In the genomic region with DNA sequence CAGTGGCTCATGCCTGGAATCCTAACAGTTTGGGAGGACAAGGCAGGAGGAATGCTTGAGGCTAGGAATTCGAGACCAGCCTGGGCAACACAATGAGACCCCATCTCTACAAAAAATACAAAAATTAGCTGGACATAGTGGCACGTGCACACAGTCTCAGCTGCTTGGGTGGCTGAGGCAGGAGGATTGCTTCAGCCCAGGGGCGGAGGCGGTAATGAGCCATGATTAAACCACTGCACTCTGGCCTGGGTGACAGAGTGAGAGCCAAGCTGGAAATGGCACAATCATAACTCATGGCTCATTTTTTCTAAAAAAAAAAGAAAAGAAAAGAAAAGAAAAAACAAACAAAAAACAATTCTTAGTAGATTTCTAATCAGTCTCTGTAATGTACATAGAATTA, we compare ENCODE assay signal across 24 cellular contexts.
DNase-seq lines count a peak whose midpoint lies in the region; ATAC-seq, FAIRE-seq and TF ChIP-seq lines count a peak whose summit lies in the region.
"Had no signal": no experiment of that assay in that cellular context is flagged by ENCODE, and none has a peak within 500 bp of the region (broad histone marks: within the 10 kb centered on the region; RNA-seq: fewer than 3 reads in every experiment).

No MANE protein-coding gene starts in this region.

- intact Hi-C loops in HepG2 (cut with micrococcal nuclease; ENCODE audit: unreplicated experiment) = no loop called here

- H3K4me3 ChIP-seq in liver (ENCODE audit: low read depth in 1 of 3, low read length in 3 of 3) (no peak overlapping the region), HepG2 (replicated peaks in 1 of 3; ENCODE audit: insufficient read depth in 1 of 3, low read depth in 2 of 3, low read length in 3 of 3) (no peak overlapping the region)

- TF ChIP-seq EP300 in HepG2 (IDR thresholded peaks at IDR 0.05; ENCODE audit: low read depth in 2 of 2, low read length in 2 of 2) (no peak), HepG2 (CRISPR knock-in tag; IDR thresholded peaks at IDR 0.05; ENCODE audit: borderline replicate concordance) (no peak)

- H3K9ac ChIP-seq in liver (ENCODE audit: low read depth in 1 of 2, low read length in 2 of 2) = no peak overlapping the region
- H3K9ac ChIP-seq in HepG2 (ENCODE audit: insufficient read depth, low read depth, low read length) = no peak overlapping the region

- no peak overlapping the region for H3K4me2 ChIP-seq in HepG2 (ENCODE audit: low read depth, low read length)

- no peak overlapping the region for H3K27ac Mint-ChIP-seq in stimulated activated memory B cell treated with anti-CD40 and anti-IgM and Interleukin-4, amounts not matched to agents 10 μg/mL and 1 μg/mL and 100 μg/mL, for 72 hours
- H3K27ac Mint-ChIP-seq: CD8-positive, alpha-beta T cell had no signal

- CTCF ChIA-PET in HepG2 (lab: Yijun Ruan, JAX; ENCODE audit: low intra/inter-chr PET ratio, low total read pairs) = no interaction called here

- H3K27me3 Mint-ChIP-seq in stimulated activated memory B cell treated with anti-CD40 and anti-IgM and Interleukin-4, amounts not matched to agents 10 μg/mL and 1 μg/mL and 100 μg/mL, for 72 hours = no peaks in the 10 kb centered on the region

- H3K9me3 Mint-ChIP-seq in stimulated activated memory B cell treated with anti-CD40 and anti-IgM and Interleukin-4, amounts not matched to agents 10 μg/mL and 1 μg/mL and 100 μg/mL, for 72 hours = peaks cover 2% of the 10 kb centered on the region

- H3K4me1 ChIP-seq in liver (ENCODE audit: control insufficient read depth in 4 of 4, insufficient read depth in 4 of 4, low read length in 3 of 4) = no peaks in the 10 kb centered on the region
- H3K4me1 ChIP-seq in HepG2 (ENCODE audit: insufficient read depth, low read length) = no peaks in the 10 kb centered on the region

- in situ Hi-C loops in HepG2 (cut with HindIII; ENCODE audit: extremely low pct_ligation_motif_present, low pct_unique_long_range_greater_than_20kb) = no loop called here

- H3K79me2 ChIP-seq in HepG2 (ENCODE audit: insufficient read depth, low read length) = no peaks in the 10 kb centered on the region

- 86% methylated on average over 4 of the region's 4 CpGs for WGBS in liver
- WGBS in HepG2 (ENCODE audit: low lambda C conversion rate) = 11% methylated on average over 3 of the region's 4 CpGs

- no peak for TF ChIP-seq POLR2A in HepG2 (IDR thresholded peaks at IDR 0.05; ENCODE audit: insufficient read depth in 1 of 2, low read depth in 2 of 2, low read length in 2 of 2)

- BruUV-seq in HepG2 (replicated peaks; lab: Mats Ljungman, UMichigan) = no TSS peak

- FAIRE-seq in HepG2 (lab: Jason Lieb, UNC) = no peak
- FAIRE-seq: G401.6, GM12892 had no signal

- H3K27me3 ChIP-seq in liver (ENCODE audit: control insufficient read depth in 4 of 4, insufficient read depth in 4 of 4, low read length in 3 of 4) (no peaks in the 10 kb centered on the region), HepG2 (ENCODE audit: control insufficient read depth in 1 of 2, insufficient read depth in 2 of 2, low read length in 2 of 2) (no peaks in the 10 kb centered on the region)

- TF ChIP-seq RAD21 in liver (IDR thresholded peaks at IDR 0.05) = no peak
- no peak for TF ChIP-seq RAD21 in HepG2 (CRISPR knock-in tag; IDR thresholded peaks at IDR 0.05)

- no peak for TF ChIP-seq CTCF in liver (IDR thresholded peaks at IDR 0.05; ENCODE audit: low read depth, low read length, missing input control)
- TF ChIP-seq CTCF in HepG2 (CRISPR knock-in tag; IDR thresholded peaks at IDR 0.05) = no peak

- H3K4me3 Mint-ChIP-seq in stimulated activated memory B cell treated with anti-CD40 and anti-IgM and Interleukin-4, amounts not matched to agents 10 μg/mL and 1 μg/mL and 100 μg/mL, for 72 hours = no peak overlapping the region
- H3K4me3 Mint-ChIP-seq: CD8-positive, alpha-beta T cell had no signal

- H3K36me3 ChIP-seq in liver (ENCODE audit: control insufficient read depth in 4 of 4, insufficient read depth in 3 of 4, low read depth in 1 of 4, low read length in 3 of 4) = no peaks in the 10 kb centered on the region
- no peaks in the 10 kb centered on the region for H3K36me3 ChIP-seq in HepG2 (replicated peaks in 1 of 2; ENCODE audit: control insufficient read depth in 1 of 2, insufficient read depth in 2 of 2, low read length in 2 of 2)

- DNase-seq in HepG2 (ENCODE audit: low spot score) (no peak), left lobe of liver (ENCODE audit: low spot score) (no peak), superior temporal gyrus (ENCODE audit: extremely low spot score) (no peak)
- no peak for DNase-seq in stimulated activated CD4-positive, alpha-beta T cell treated with anti-CD3 and anti-CD28 coated beads, Interleukin-12 subunit alpha, Interleukin-12 subunit beta, amount 100 ng/mL, for 4 hours
- DNase-seq: AML-193; C1 segment of cervical spinal cord; CD8-positive, alpha-beta T cell; DMS153; GOT3; Karpas-422; MV-4-11; NCI-H1694; NCI-H2081; NCI-H2171; NCI-H345; NCI-H82; PC-3; Right ventricle myocardium superior had no signal

- POLR2A ChIA-PET in HepG2 (lab: Yijun Ruan, JAX) = no interaction called here

- H3K9me3 ChIP-seq in liver (ENCODE audit: control insufficient read depth in 4 of 4, low read length in 3 of 4) (no peaks in the 10 kb centered on the region), HepG2 (ENCODE audit: low read length) (peaks cover 87% of the 10 kb centered on the region)

- H3K4me1 Mint-ChIP-seq in stimulated activated memory B cell treated with anti-CD40 and anti-IgM and Interleukin-4, amounts not matched to agents 10 μg/mL and 1 μg/mL and 100 μg/mL, for 72 hours = no peaks in the 10 kb centered on the region

- ATAC-seq in HepG2 (no peak), left lobe of liver (peak; percentile 89), HG03159 (IDR thresholded peaks at IDR 0.05; ENCODE audit: unreplicated experiment) (no peak)
- peak; percentile 25 for ATAC-seq in stimulated activated memory B cell treated with anti-CD40 and anti-IgM and Interleukin-4, amounts not matched to agents 10 μg/mL and 1 μg/mL and 100 μg/mL, for 72 hours
- ATAC-seq: CD8-positive, alpha-beta T cell; HCT116; PC-3 had no signal

- H3K36me3 Mint-ChIP-seq in stimulated activated memory B cell treated with anti-CD40 and anti-IgM and Interleukin-4, amounts not matched to agents 10 μg/mL and 1 μg/mL and 100 μg/mL, for 72 hours = no peaks in the 10 kb centered on the region
- H3K36me3 Mint-ChIP-seq: CD8-positive, alpha-beta T cell had no signal

- H3K27ac ChIP-seq in liver (ENCODE audit: low read depth in 1 of 2, low read length in 2 of 2) (no peak overlapping the region), HepG2 (ENCODE audit: extremely low read length, insufficient read depth, low read length) (no peak overlapping the region)

- H2AFZ ChIP-seq in HepG2 (ENCODE audit: low read length) = no peak overlapping the region

- no peaks in the 10 kb centered on the region for H4K20me1 ChIP-seq in HepG2 (ENCODE audit: insufficient read depth, low read length)

TF ChIP-seq in liver, 16 proteins besides CTCF, POLR2A, EP300 and RAD21:
- no peak for TF ChIP-seq JUND (IDR thresholded peaks at IDR 0.05)
- TF ChIP-seq HNF4A (conservative IDR thresholded peaks at IDR 0.05) = peak; percentile 23 to 43

TF ChIP-seq in HepG2, 621 proteins besides CTCF, POLR2A, EP300 and RAD21:
- TF ChIP-seq HNRNPH1 (optimal IDR thresholded peaks at IDR 0.05; ENCODE audit: low read depth, low read length) (no peak), SUZ12 (IDR thresholded peaks at IDR 0.05; ENCODE audit: low read depth, low read length) (no peak), DPF2 (CRISPR knock-in tag; IDR thresholded peaks at IDR 0.05; ENCODE audit: borderline replicate concordance, low read depth) (no peak), NPAS2 (CRISPR knock-in tag; IDR thresholded peaks at IDR 0.05; ENCODE audit: borderline replicate concordance) (no peak), ZNF766 (CRISPR knock-in tag; IDR thresholded peaks at IDR 0.05; ENCODE audit: borderline replicate concordance) (no peak)
- TF ChIP-seq, protein P1, sequence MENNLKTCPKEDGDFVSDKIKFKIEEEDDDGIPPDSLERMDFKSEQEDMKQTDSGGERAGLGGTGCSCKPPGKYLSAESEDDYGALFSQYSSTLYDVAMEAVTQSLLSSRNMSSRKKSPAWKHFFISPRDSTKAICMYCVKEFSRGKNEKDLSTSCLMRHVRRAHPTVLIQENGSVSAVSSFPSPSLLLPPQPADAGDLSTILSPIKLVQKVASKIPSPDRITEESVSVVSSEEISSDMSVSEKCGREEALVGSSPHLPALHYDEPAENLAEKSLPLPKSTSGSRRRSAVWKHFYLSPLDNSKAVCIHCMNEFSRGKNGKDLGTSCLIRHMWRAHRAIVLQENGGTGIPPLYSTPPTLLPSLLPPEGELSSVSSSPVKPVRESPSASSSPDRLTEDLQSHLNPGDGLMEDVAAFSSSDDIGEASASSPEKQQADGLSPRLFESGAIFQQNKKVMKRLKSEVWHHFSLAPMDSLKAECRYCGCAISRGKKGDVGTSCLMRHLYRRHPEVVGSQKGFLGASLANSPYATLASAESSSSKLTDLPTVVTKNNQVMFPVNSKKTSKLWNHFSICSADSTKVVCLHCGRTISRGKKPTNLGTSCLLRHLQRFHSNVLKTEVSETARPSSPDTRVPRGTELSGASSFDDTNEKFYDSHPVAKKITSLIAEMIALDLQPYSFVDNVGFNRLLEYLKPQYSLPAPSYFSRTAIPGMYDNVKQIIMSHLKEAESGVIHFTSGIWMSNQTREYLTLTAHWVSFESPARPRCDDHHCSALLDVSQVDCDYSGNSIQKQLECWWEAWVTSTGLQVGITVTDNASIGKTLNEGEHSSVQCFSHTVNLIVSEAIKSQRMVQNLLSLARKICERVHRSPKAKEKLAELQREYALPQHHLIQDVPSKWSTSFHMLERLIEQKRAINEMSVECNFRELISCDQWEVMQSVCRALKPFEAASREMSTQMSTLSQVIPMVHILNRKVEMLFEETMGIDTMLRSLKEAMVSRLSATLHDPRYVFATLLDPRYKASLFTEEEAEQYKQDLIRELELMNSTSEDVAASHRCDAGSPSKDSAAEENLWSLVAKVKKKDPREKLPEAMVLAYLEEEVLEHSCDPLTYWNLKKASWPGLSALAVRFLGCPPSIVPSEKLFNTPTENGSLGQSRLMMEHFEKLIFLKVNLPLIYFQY (CRISPR knock-in tag; IDR thresholded peaks at IDR 0.05; ENCODE audit: borderline replicate concordance) = no peak

Comparison
In these comparisons a context has a peak if more than half of its experiments do, and no peak if none do; other contexts are left out.
1. ATAC-seq: peak in left lobe of liver (single experiment) and stimulated activated memory B cell treated with anti-CD40 and anti-IgM and Interleukin-4, amounts not matched to agents 10 μg/mL and 1 μg/mL and 100 μg/mL, for 72 hours (single experiment); none in HepG2 (single experiment) and HG03159 (single experiment).